14 cellular contexts compared by ENCODE assay signal in the genomic region with DNA sequence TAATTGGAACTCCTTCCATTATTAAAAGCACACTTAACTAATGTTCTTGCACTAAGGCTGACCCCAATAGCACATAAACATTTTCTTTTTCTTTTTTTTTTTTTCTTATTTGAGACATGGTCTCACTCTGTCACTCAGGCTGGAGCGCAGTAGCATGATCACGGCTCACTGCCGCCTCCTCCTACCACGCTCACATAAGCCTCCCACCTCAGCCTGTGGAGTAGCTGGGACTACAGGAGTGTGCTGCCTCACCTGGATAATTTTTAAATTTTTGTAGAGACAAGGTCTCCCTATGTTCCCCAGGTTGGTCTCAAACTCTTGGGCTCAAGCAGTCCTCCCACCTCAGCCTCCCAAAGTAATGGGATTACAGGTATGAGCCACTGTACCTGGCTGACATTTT. TPM values are rescaled to one million over a fixed set of nuclear protein-coding genes. Genes with fewer than 3 reads are reported as not detected.
DNase-seq lines count a peak whose midpoint lies in the region; ATAC-seq and TF ChIP-seq lines count a peak whose summit lies in the region.
"Had no signal": no experiment of that assay in that cellular context is flagged by ENCODE, and none has a peak within 500 bp of the region (broad histone marks: within the 10 kb centered on the region; RNA-seq: fewer than 3 reads in every experiment).

No MANE protein-coding gene starts in this region.

- H2AFZ ChIP-seq in OCI-LY3 (ENCODE audit: low read depth, low read length), result peak overlapping the region; percentile 84; the same call in 1 of the 2 replicates

- peaks cover 27% of the 10 kb centered on the region for H4K20me1 ChIP-seq in OCI-LY3 (ENCODE audit: insufficient read depth, low read length)

- H3K9me3 ChIP-seq in OCI-LY3 (ENCODE audit: insufficient read depth, low read length) (no peaks in the 10 kb centered on the region), endodermal cell (ENCODE audit: control insufficient read depth, low read length) (no peaks in the 10 kb centered on the region), mucosa of descending colon (no peaks in the 10 kb centered on the region)
- H3K9me3 ChIP-seq: SK-N-SH had no signal

- H3K4me3 ChIP-seq in OCI-LY3 (ENCODE audit: low read length), result peak overlapping the region; percentile 86; the same call in 1 of the 2 replicates
- peak overlapping the region; percentile 81 for H3K4me3 ChIP-seq in endodermal cell (ENCODE audit: low read length)
- no peak overlapping the region for H3K4me3 ChIP-seq in mucosa of descending colon

- H3K27me3 ChIP-seq in OCI-LY3 (ENCODE audit: low read depth, low read length) (no peaks in the 10 kb centered on the region), endodermal cell (ENCODE audit: control insufficient read depth, insufficient read depth, low read length, poor library complexity, severe bottlenecking) (no peaks in the 10 kb centered on the region)

- DNase-seq in Calu3 (no peak), endodermal cell (peak; percentile 48), osteocyte (ENCODE audit: extremely low spot score, unreplicated experiment) (no peak), mucosa of descending colon (no peak), NCI-H187 (lab: John Stamatoyannopoulos, UW) (no peak)
- DNase-seq: GM23248; retina; SK-N-SH; stimulated activated CD4-positive, alpha-beta T cell treated with anti-CD3 and anti-CD28 coated beads, Interleukin-4, amount 100 ng/mL, for 1 hour had no signal

- H3K36me3 ChIP-seq in OCI-LY3 (replicated peaks; ENCODE audit: low read depth, low read length), result no peaks in the 10 kb centered on the region
- H3K36me3 ChIP-seq in endodermal cell (ENCODE audit: control insufficient read depth, insufficient read depth, low read length), result no peaks in the 10 kb centered on the region
- no peaks in the 10 kb centered on the region for H3K36me3 ChIP-seq in mucosa of descending colon (ENCODE audit: low read depth)

- peaks cover 34% of the 10 kb centered on the region for H3K79me2 ChIP-seq in OCI-LY3 (ENCODE audit: low read length)

- H3K27me3 Mint-ChIP-seq in Calu3 (ENCODE audit: unreplicated experiment), result no peaks in the 10 kb centered on the region
- peaks cover 2% of the 10 kb centered on the region for H3K27me3 Mint-ChIP-seq in endodermal cell (ENCODE audit: insufficient read depth)
- H3K27me3 Mint-ChIP-seq in osteocyte (ENCODE audit: unreplicated experiment), result no peaks in the 10 kb centered on the region
- H3K27me3 Mint-ChIP-seq: dendritic cell treated with granulocyte-macrophage colony-stimulating factor and Interleukin-4, amounts not matched to agents 40 ng/mL and 50 ng/mL, for 4 days; stimulated activated memory B cell treated with anti-CD40 and anti-IgM and Interleukin-4, amounts not matched to agents 10 μg/mL and 1 μg/mL and 100 μg/mL, for 72 hours had no signal

- H3K9me3 Mint-ChIP-seq in Calu3 (ENCODE audit: low read depth, unreplicated experiment) (no peaks in the 10 kb centered on the region), endodermal cell (no peaks in the 10 kb centered on the region), osteocyte (ENCODE audit: unreplicated experiment) (no peaks in the 10 kb centered on the region)
- H3K9me3 Mint-ChIP-seq: dendritic cell treated with granulocyte-macrophage colony-stimulating factor and Interleukin-4, amounts not matched to agents 40 ng/mL and 50 ng/mL, for 4 days; stimulated activated memory B cell treated with anti-CD40 and anti-IgM and Interleukin-4, amounts not matched to agents 10 μg/mL and 1 μg/mL and 100 μg/mL, for 72 hours had no signal

- CTCF ChIA-PET in Calu3 (lab: Charles Lee), result interaction anchor here (1.0 to 1.1 kb wide), 2 partner anchors 43 to 103 kb away, joined by 3 to 7 read pairs; no protein-coding TSS in a partner anchor

- peaks cover 26% of the 10 kb centered on the region for H3K4me1 ChIP-seq in OCI-LY3 (ENCODE audit: low read length)
- H3K4me1 ChIP-seq in endodermal cell (ENCODE audit: control insufficient read depth, insufficient read depth, low read length), result no peaks in the 10 kb centered on the region
- H3K4me1 ChIP-seq in mucosa of descending colon (ENCODE audit: low read depth), result peaks cover 21% of the 10 kb centered on the region

- ATAC-seq in mucosa of descending colon, result no peak
- ATAC-seq in GM19035 (IDR thresholded peaks at IDR 0.05; ENCODE audit: unreplicated experiment), result no peak
- ATAC-seq: activated CD4-positive, CD25-positive, alpha-beta regulatory T cell treated with anti-CD3 and anti-CD28 coated beads, Interleukin-2, amount 50 U/mL, for 24 hours; stimulated activated memory B cell treated with anti-CD40 and anti-IgM and Interleukin-4, amounts not matched to agents 10 μg/mL and 1 μg/mL and 100 μg/mL, for 72 hours had no signal

- H3K27ac Mint-ChIP-seq in Calu3 (ENCODE audit: unreplicated experiment) (no peak overlapping the region), endodermal cell (no peak overlapping the region), osteocyte (ENCODE audit: unreplicated experiment) (peak overlapping the region; percentile 83)

- H3K4me2 ChIP-seq in OCI-LY3 (ENCODE audit: low read length), result peak overlapping the region; percentile 97

- H3K4me3 Mint-ChIP-seq in Calu3 (ENCODE audit: low read depth, unreplicated experiment) (peak overlapping the region; percentile 74), endodermal cell (peak overlapping the region; percentile 83), osteocyte (ENCODE audit: unreplicated experiment) (no peak overlapping the region)

- BruUV-seq in Calu3 (replicated peaks; lab: Mats Ljungman, UMichigan), result no TSS peak

- no peak for TF ChIP-seq CTCF in Calu3 (IDR thresholded peaks at IDR 0.05; ENCODE audit: unreplicated experiment)
- no peak for TF ChIP-seq CTCF in OCI-LY3 (IDR thresholded peaks at IDR 0.05; ENCODE audit: low read depth, low read length)
- TF ChIP-seq CTCF in endodermal cell (conservative IDR thresholded peaks at IDR 0.05), result no peak
- no peak for TF ChIP-seq CTCF in osteocyte (IDR thresholded peaks at IDR 0.05)
- TF ChIP-seq CTCF in mucosa of descending colon (IDR thresholded peaks at IDR 0.05), result no peak

- intact Hi-C loops in Calu3 (cut with micrococcal nuclease; ENCODE audit: unreplicated experiment) (loop anchor here (2.0 kb wide), 1 partner anchor 32 kb away; no protein-coding TSS in a partner anchor), mucosa of descending colon (cut with DNase I, micrococcal nuclease) (no loop called here)

- H3K36me3 Mint-ChIP-seq in Calu3 (ENCODE audit: insufficient read depth, unreplicated experiment), result peaks cover 22% of the 10 kb centered on the region
- no peaks in the 10 kb centered on the region for H3K36me3 Mint-ChIP-seq in endodermal cell (ENCODE audit: low read depth)
- no peaks in the 10 kb centered on the region for H3K36me3 Mint-ChIP-seq in osteocyte (ENCODE audit: unreplicated experiment)

- no peak overlapping the region for H3K9ac ChIP-seq in OCI-LY3 (ENCODE audit: low read length)
- H3K9ac ChIP-seq in endodermal cell (ENCODE audit: extremely low read depth, low read length, poor library complexity, severe bottlenecking), result no peak overlapping the region

- peaks cover 36% of the 10 kb centered on the region for H3K4me1 Mint-ChIP-seq in Calu3 (ENCODE audit: low read depth, unreplicated experiment)
- H3K4me1 Mint-ChIP-seq in endodermal cell, result peaks cover 43% of the 10 kb centered on the region
- H3K4me1 Mint-ChIP-seq in osteocyte (ENCODE audit: unreplicated experiment), result peaks cover 29% of the 10 kb centered on the region

- H3K27ac ChIP-seq in OCI-LY3 (ENCODE audit: low read length) (no peak overlapping the region), endodermal cell (ENCODE audit: low read depth, low read length) (no peak overlapping the region)

- 97 to 100% methylated on average over 2 to 4 of the region's 4 CpGs for WGBS in endodermal cell (ENCODE audit: insufficient coverage in 1 of 2, insufficient read length in 1 of 2), 2 experiments

RNA-seq across cellular contexts. Expression of a gene that starts 1.2 kb away (rescaled TPM):
- 41.9 and 42.8 TPM in 2 replicates for total RNA-seq in Calu3 (2022)
- 10 to 100 TPM; 42.6 to 60.0 TPM for total RNA-seq in endodermal cell
- polyA plus RNA-seq in endodermal cell (2013, experiment 1 of 2), result 15.5 TPM
- 19.1 TPM for polyA plus RNA-seq in endodermal cell (2013, experiment 2 of 2)
- 37.4 and 38.7 TPM in 2 replicates for total RNA-seq in osteocyte
- total RNA-seq in mucosa of descending colon, result 100 to 1,000 TPM in 1 of 3 donors, 10 to 100 TPM in 2; 44.4 to 117 (median 46.9) TPM

RNA-seq across cellular contexts. Expression of a gene that starts 51.4 kb away (rescaled TPM):
- total RNA-seq in Calu3 (2022) (413 and 469 TPM in 2 replicates), endodermal cell (100 to 1,000 TPM; 227 to 263 TPM), osteocyte (128 and 131 TPM in 2 replicates), mucosa of descending colon (100 to 1,000 TPM; 173 to 227 (median 216) TPM)
- 109 TPM for polyA plus RNA-seq in endodermal cell (2013, experiment 1 of 2)
- polyA plus RNA-seq in endodermal cell (2013, experiment 2 of 2), result 101 TPM
